ENCODE assay signal across 8 cellular contexts in the genomic region with DNA sequence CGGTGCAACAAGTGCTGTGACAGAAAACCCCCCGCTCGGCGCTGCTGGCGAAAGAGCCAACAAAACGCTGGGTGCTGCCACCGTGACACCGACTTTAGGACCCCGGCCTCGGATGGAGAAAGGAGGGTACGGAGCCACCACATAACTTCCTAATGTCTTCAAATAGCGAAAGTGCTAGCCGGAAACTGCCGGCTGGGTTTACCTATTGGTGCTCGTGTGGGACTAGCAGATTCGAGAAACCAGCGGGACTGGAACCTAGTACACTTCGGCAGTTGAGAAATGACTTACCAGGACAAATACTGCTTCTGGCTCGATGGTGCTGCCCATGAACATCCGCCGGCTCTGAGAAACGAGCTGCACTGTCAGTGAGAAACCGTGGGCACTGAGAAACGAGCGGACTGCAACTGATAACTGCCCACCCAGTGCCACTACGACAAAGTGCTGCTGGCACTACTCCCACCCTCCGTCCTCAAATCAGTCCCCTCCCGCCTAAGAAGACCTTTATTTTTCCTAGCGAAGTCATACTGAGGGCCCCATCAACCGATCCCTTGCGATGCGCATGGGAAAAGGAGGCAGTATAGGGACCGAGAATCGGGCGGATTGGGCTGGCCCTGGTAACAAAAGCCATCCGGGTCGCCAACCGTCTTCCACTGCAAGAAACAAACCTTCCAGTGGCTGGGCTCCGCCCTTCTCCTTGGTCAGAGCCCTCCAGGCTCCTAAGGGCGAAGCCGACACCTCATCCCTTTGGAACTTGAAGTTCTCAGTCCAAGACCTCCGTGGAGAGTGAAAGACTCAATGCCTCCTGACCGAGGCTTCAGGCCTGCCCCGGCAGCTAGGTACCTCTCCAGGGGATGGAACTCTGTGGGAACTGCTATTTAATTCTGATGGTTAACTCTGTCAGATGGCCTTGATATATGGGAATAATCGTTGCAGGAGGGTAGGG. TPM values are rescaled to one million over a fixed set of nuclear protein-coding genes. Genes with fewer than 3 reads are reported as not detected.
DNase-seq lines count a peak whose midpoint lies in the region; ATAC-seq and TF ChIP-seq lines count a peak whose summit lies in the region.

No MANE protein-coding gene starts in this region.

- H3K4me3 Mint-ChIP-seq in neural progenitor cell, result peak overlapping the region; percentile 96

- H3K27ac ChIP-seq in RWPE2 (ENCODE audit: poor library complexity, severe bottlenecking) (peak overlapping the region; percentile 88), neural progenitor cell (peak overlapping the region; percentile 88), stomach smooth muscle (ENCODE audit: low read length) (peak overlapping the region; percentile 99)

- H3K9ac ChIP-seq in neural progenitor cell (peak overlapping the region; percentile 56), stomach smooth muscle (ENCODE audit: low read length in 2 of 2) (peak overlapping the region; percentile 84 to 99)

- H3K27me3 ChIP-seq in RWPE2 (ENCODE audit: insufficient read depth, poor library complexity, severe bottlenecking), result no peaks in the 10 kb centered on the region
- H3K27me3 ChIP-seq in neural progenitor cell, result no peaks in the 10 kb centered on the region
- H3K27me3 ChIP-seq in stomach smooth muscle (ENCODE audit: control insufficient read depth in 1 of 2, insufficient read depth in 2 of 2, low read length in 2 of 2), result no peaks in the 10 kb centered on the region

- H3K79me2 ChIP-seq in neural progenitor cell (ENCODE audit: low read depth), result peaks cover 40% of the 10 kb centered on the region

- H3F3A ChIP-seq in neural progenitor cell (ENCODE audit: low read depth), result peaks cover 29% of the 10 kb centered on the region

- ATAC-seq in GM21825 (IDR thresholded peaks at IDR 0.05; ENCODE audit: unreplicated experiment) (peak; percentile 41), RWPE2 (ENCODE audit: low read depth) (peak; percentile 59)

- peak overlapping the region; percentile 67 for H3K4me3 ChIP-seq in RWPE2 (ENCODE audit: severe bottlenecking)
- peak overlapping the region; percentile 70 to 88 for H3K4me3 ChIP-seq in foreskin fibroblast (ENCODE audit: low read depth in 1 of 2, low read length in 2 of 2)
- peak overlapping the region; percentile 86 for H3K4me3 ChIP-seq in neural progenitor cell
- H3K4me3 ChIP-seq in stomach smooth muscle (ENCODE audit: low read length in 2 of 2), result peak overlapping the region; percentile 77 to 99

- no peaks in the 10 kb centered on the region for H3K9me3 Mint-ChIP-seq in neural progenitor cell

- peaks cover 15% of the 10 kb centered on the region for H3K36me3 Mint-ChIP-seq in neural progenitor cell

- H2AFZ ChIP-seq in neural progenitor cell (replicated peaks), result peak overlapping the region; percentile 92

- peaks cover 27% of the 10 kb centered on the region for H3K4me1 Mint-ChIP-seq in neural progenitor cell

- H4K20me1 ChIP-seq in neural progenitor cell (ENCODE audit: low read depth), result no peaks in the 10 kb centered on the region

- no peaks in the 10 kb centered on the region for H3K9me3 ChIP-seq in RWPE2 (ENCODE audit: severe bottlenecking)
- H3K9me3 ChIP-seq in neural progenitor cell (ENCODE audit: low read depth), result no peaks in the 10 kb centered on the region
- no peaks in the 10 kb centered on the region for H3K9me3 ChIP-seq in stomach smooth muscle (ENCODE audit: control insufficient read depth in 2 of 2, low read length in 2 of 2)

- H3K4me1 ChIP-seq in RWPE2 (ENCODE audit: insufficient read depth, poor library complexity, severe bottlenecking) (peaks cover 14% of the 10 kb centered on the region), neural progenitor cell (peaks cover 9% of the 10 kb centered on the region), stomach smooth muscle (ENCODE audit: control insufficient read depth, insufficient read depth, low read length) (peaks cover 20% of the 10 kb centered on the region)

- H3K36me3 ChIP-seq in RWPE2 (ENCODE audit: low read depth), result peaks cover 14% of the 10 kb centered on the region
- H3K36me3 ChIP-seq in neural progenitor cell, result no peaks in the 10 kb centered on the region
- H3K36me3 ChIP-seq in stomach smooth muscle (ENCODE audit: control insufficient read depth in 2 of 2, insufficient read depth in 2 of 2, low read length in 2 of 2), result peaks cover 9 to 11% of the 10 kb centered on the region in 2 donors

- TF ChIP-seq CTCF in RWPE2 (IDR thresholded peaks at IDR 0.05; ENCODE audit: poor library complexity, severe bottlenecking), result no peak
- no peak for TF ChIP-seq CTCF in foreskin fibroblast (IDR thresholded peaks at IDR 0.05; ENCODE audit: low read depth, low read length)
- TF ChIP-seq CTCF in neural progenitor cell (IDR thresholded peaks at IDR 0.05), result no peak

- DNase-seq in DMS79 treated with DMSO at 0.1 percent for 48 hours (lab: John Stamatoyannopoulos, UW), result peak; percentile 76
- DNase-seq in LoVo (ENCODE audit: low spot score), result peak; percentile 90
- peak; percentile 89 for DNase-seq in RWPE2 (ENCODE audit: low spot score)
- DNase-seq in activated effector memory CD4-positive, alpha-beta T cell treated with Interleukin-2 at 50 U/mL for 16 hours, result peak; percentile 85
- DNase-seq in foreskin fibroblast, result peak; percentile 89 to 96
- peak; percentile 90 for DNase-seq in neural progenitor cell (ENCODE audit: low spot score)

- peak overlapping the region; percentile 99 for H3K27ac Mint-ChIP-seq in neural progenitor cell

- H3K4me2 ChIP-seq in neural progenitor cell, result peak overlapping the region; percentile 94

- H3K27me3 Mint-ChIP-seq in neural progenitor cell (ENCODE audit: insufficient read depth, low read depth), result peaks cover 2% of the 10 kb centered on the region

RNA-seq across cellular contexts. Expression of a gene that starts 27.0 kb away (rescaled TPM):
- total RNA-seq in neural progenitor cell (ENCODE audit: low replicate concordance), result 0.17 and 0.74 TPM in 2 replicates

RNA-seq across cellular contexts. Expression of a gene that starts 53.6 kb away (rescaled TPM):
- total RNA-seq in neural progenitor cell (ENCODE audit: low replicate concordance), result 56.3 and 96.5 TPM in 2 replicates

Comparison
In these comparisons a context has a peak if more than half of its experiments do, and no peak if none do; other contexts are left out.
1. Peak in every context shown above with its lines: DNase-seq, ATAC-seq, H3K4me3 ChIP-seq and H3K27ac ChIP-seq.